ENCODE assay signal across 8 cellular contexts in genomic region chr16:57906385-57907316, GRCh38.
DNase-seq lines count a peak whose midpoint lies in the region; ATAC-seq and TF ChIP-seq lines count a peak whose summit lies in the region.

No MANE protein-coding gene starts in this region.

- ATAC-seq in GM21515 (IDR thresholded peaks at IDR 0.05; ENCODE audit: unreplicated experiment), result no peak

- DNase-seq in NCI-H69 (lab: John Stamatoyannopoulos, UW) (peak; percentile 4), breast epithelium (ENCODE audit: low spot score in 2 of 2) (no peak), myocyte (ENCODE audit: low read depth) (peak; percentile 69), NCI-H2107 treated with DMSO at 0.1 percent for 48 hours (lab: John Stamatoyannopoulos, UW; ENCODE audit: unreplicated experiment) (no peak), NCI-H774 (lab: John Stamatoyannopoulos, UW) (no peak)
- no peak for DNase-seq in activated T-helper 2 cell treated with anti-CD3 and anti-CD28 coated beads, Interferon-gamma antibody, Interleukin-2, Interleukin-4, amounts not matched to agents 10 μg/mL and 5 μg/mL and 100 μg/mL, durations not matched to agents 14 hours and 24 hours and 36 hours (ENCODE audit: low spot score)

- no peak overlapping the region for H3K27ac Mint-ChIP-seq in activated T-helper 2 cell treated with anti-CD3 and anti-CD28 coated beads, Interferon-gamma antibody, Interleukin-2, Interleukin-4, amounts not matched to agents 10 μg/mL and 5 μg/mL and 100 μg/mL, durations not matched to agents 14 hours and 24 hours and 36 hours

- H3K27me3 ChIP-seq in breast epithelium, result peaks cover 0 to 19% of the 10 kb centered on the region in 2 donors

- peaks cover 10% of the 10 kb centered on the region for H3K27me3 Mint-ChIP-seq in activated T-helper 2 cell treated with anti-CD3 and anti-CD28 coated beads, Interferon-gamma antibody, Interleukin-2, Interleukin-4, amounts not matched to agents 10 μg/mL and 5 μg/mL and 100 μg/mL, durations not matched to agents 14 hours and 24 hours and 36 hours (ENCODE audit: low read depth)

- no peaks in the 10 kb centered on the region for H3K9me3 Mint-ChIP-seq in activated T-helper 2 cell treated with anti-CD3 and anti-CD28 coated beads, Interferon-gamma antibody, Interleukin-2, Interleukin-4, amounts not matched to agents 10 μg/mL and 5 μg/mL and 100 μg/mL, durations not matched to agents 14 hours and 24 hours and 36 hours

- no peaks in the 10 kb centered on the region for H3K9me3 ChIP-seq in breast epithelium

- no peak for TF ChIP-seq POLR2A in breast epithelium (IDR thresholded peaks at IDR 0.05)

- H3K27ac ChIP-seq in C4-2B (no peak overlapping the region), breast epithelium (no peak overlapping the region)

- no peaks in the 10 kb centered on the region for H3K36me3 ChIP-seq in breast epithelium

- TF ChIP-seq CTCF in C4-2B (conservative IDR thresholded peaks at IDR 0.05) (peak; percentile 63), breast epithelium (IDR thresholded peaks at IDR 0.05) (peak in 2 of 3 donors; percentile 17 to 40)

- H3K4me3 Mint-ChIP-seq in activated T-helper 2 cell treated with anti-CD3 and anti-CD28 coated beads, Interferon-gamma antibody, Interleukin-2, Interleukin-4, amounts not matched to agents 10 μg/mL and 5 μg/mL and 100 μg/mL, durations not matched to agents 14 hours and 24 hours and 36 hours (ENCODE audit: low read depth), result no peak overlapping the region

- no peaks in the 10 kb centered on the region for H3K4me1 ChIP-seq in breast epithelium

- no peaks in the 10 kb centered on the region for H3K36me3 Mint-ChIP-seq in activated T-helper 2 cell treated with anti-CD3 and anti-CD28 coated beads, Interferon-gamma antibody, Interleukin-2, Interleukin-4, amounts not matched to agents 10 μg/mL and 5 μg/mL and 100 μg/mL, durations not matched to agents 14 hours and 24 hours and 36 hours (ENCODE audit: low read depth)

- intact Hi-C loops in breast epithelium (cut with DNase I; ENCODE audit: low total_unique reads), result no loop called here
- intact Hi-C loops in activated T-helper 2 cell treated with anti-CD3 and anti-CD28 coated beads, Interferon-gamma antibody, Interleukin-2, Interleukin-4, amounts not matched to agents 10 μg/mL and 5 μg/mL and 100 μg/mL, durations not matched to agents 14 hours and 24 hours and 36 hours (cut with micrococcal nuclease), result no loop called here

- H3K4me3 ChIP-seq in breast epithelium, result no peak overlapping the region

- no peaks in the 10 kb centered on the region for H3K4me1 Mint-ChIP-seq in activated T-helper 2 cell treated with anti-CD3 and anti-CD28 coated beads, Interferon-gamma antibody, Interleukin-2, Interleukin-4, amounts not matched to agents 10 μg/mL and 5 μg/mL and 100 μg/mL, durations not matched to agents 14 hours and 24 hours and 36 hours (ENCODE audit: low read depth)

Comparison
In these comparisons a context has a peak if more than half of its experiments do, and no peak if none do; other contexts are left out.
1. DNase-seq: peak in NCI-H69 (single experiment) and myocyte (single experiment); none in breast epithelium (0 of 2), NCI-H2107 treated with DMSO at 0.1 percent for 48 hours (single experiment), activated T-helper 2 cell treated with anti-CD3 and anti-CD28 coated beads, Interferon-gamma antibody, Interleukin-2, Interleukin-4, amounts not matched to agents 10 μg/mL and 5 μg/mL and 100 μg/mL, durations not matched to agents 14 hours and 24 hours and 36 hours (single experiment) and NCI-H774 (single experiment).